ENCODE assay signal across 1 cellular context in genomic region chr6:15662246-15663056, GRCh38.
TF ChIP-seq lines count a peak whose summit lies in the region.

Gene DTNBP1 (minus strand): TSS chr6:15663028. CDS start chr6:15662869, 159 bp downstream.

TF ChIP-seq in HepG2, 621 proteins besides CTCF, POLR2A, EP300 and RAD21 (continued from another document and continues in another):
- TF ChIP-seq MLXIP (CRISPR knock-in tag; IDR thresholded peaks at IDR 0.05; ENCODE audit: borderline replicate concordance) (no peak; the same call in 1 of the 2 replicates), CEBPG (CRISPR knock-in tag; IDR thresholded peaks at IDR 0.05) (no peak), KAT7 (CRISPR knock-in tag; IDR thresholded peaks at IDR 0.05; ENCODE audit: borderline replicate concordance) (peak; percentile 73; the same call in 1 of the 2 replicates), CERS6 (CRISPR knock-in tag; IDR thresholded peaks at IDR 0.05) (peak; percentile 82; the same call in 1 of the 2 replicates), ZNF17 (CRISPR knock-in tag; IDR thresholded peaks at IDR 0.05) (0 out of 2 replicates have a peak, but pooled peaks have one; percentile 46), HMGXB4 (CRISPR knock-in tag; IDR thresholded peaks at IDR 0.05; ENCODE audit: borderline replicate concordance in 1 of 2, low read depth in 1 of 2) (peak in 1 of 2 experiments; percentile 93), GTF2F1 (IDR thresholded peaks at IDR 0.05; ENCODE audit: low read length) (no peak), ATF7 (IDR thresholded peaks at IDR 0.05) (no peak), ATF7 (CRISPR knock-in tag; IDR thresholded peaks at IDR 0.05) (peak; percentile 64; the same call in 1 of the 2 replicates), PRMT3 (CRISPR knock-in tag; IDR thresholded peaks at IDR 0.05; ENCODE audit: borderline replicate concordance, low read depth) (no peak), ZNF7 (CRISPR knock-in tag; IDR thresholded peaks at IDR 0.05) (no peak), ZMAT3 (CRISPR knock-in tag; conservative IDR thresholded peaks at IDR 0.05) (peak; percentile 81), ZNF362 (CRISPR knock-in tag; IDR thresholded peaks at IDR 0.05; ENCODE audit: borderline replicate concordance) (no peak; the same call in 1 of the 2 replicates), ZNF615 (CRISPR knock-in tag; IDR thresholded peaks at IDR 0.05; ENCODE audit: borderline replicate concordance) (no peak; the same call in 1 of the 2 replicates), ZNF75D (CRISPR knock-in tag; IDR thresholded peaks at IDR 0.05; ENCODE audit: borderline replicate concordance) (no peak), ZNF570 (CRISPR knock-in tag; IDR thresholded peaks at IDR 0.05; ENCODE audit: borderline replicate concordance) (peak; percentile 67; the same call in 1 of the 2 replicates), IKZF5 (CRISPR knock-in tag; IDR thresholded peaks at IDR 0.05) (0 out of 2 replicates have a peak, but pooled peaks have one; percentile 39), AKNA (CRISPR knock-in tag; IDR thresholded peaks at IDR 0.05; ENCODE audit: borderline replicate concordance) (peak; percentile 11; the same call in 1 of the 2 replicates), RFX5 (IDR thresholded peaks at IDR 0.05; ENCODE audit: low read depth, low read length) (no peak), MXI1 (IDR thresholded peaks at IDR 0.05; ENCODE audit: borderline replicate concordance, low read depth, low read length) (peak; percentile 32; the same call in 1 of the 3 replicates), TEAD3 (CRISPR knock-in tag; optimal IDR thresholded peaks at IDR 0.05; ENCODE audit: borderline replicate concordance) (no peak), MXD4 (CRISPR knock-in tag; IDR thresholded peaks at IDR 0.05) (no peak; the same call in 1 of the 2 replicates), ZNF564 (CRISPR knock-in tag; IDR thresholded peaks at IDR 0.05) (peak; percentile 66), ZNF225 (CRISPR knock-in tag; IDR thresholded peaks at IDR 0.05) (no peak; the same call in 1 of the 2 replicates), ZFP41 (CRISPR knock-in tag; IDR thresholded peaks at IDR 0.05; ENCODE audit: borderline replicate concordance) (no peak), SNRNP70 (IDR thresholded peaks at IDR 0.05; ENCODE audit: low read depth, low read length) (no peak), STAG1 (CRISPR knock-in tag; IDR thresholded peaks at IDR 0.05) (no peak), THAP8 (CRISPR knock-in tag; IDR thresholded peaks at IDR 0.05; ENCODE audit: borderline replicate concordance) (no peak), RNF2 (conservative IDR thresholded peaks at IDR 0.05; ENCODE audit: low read depth) (peak; percentile 40; the same call in 1 of the 2 replicates), SMAD3 (CRISPR knock-in tag; IDR thresholded peaks at IDR 0.05) (no peak), ZFP36L1 (CRISPR knock-in tag; IDR thresholded peaks at IDR 0.05) (no peak), MAX (IDR thresholded peaks at IDR 0.05) (peak; percentile 93), GABPA (IDR thresholded peaks at IDR 0.05; ENCODE audit: low read depth, low read length) (peak; percentile 40), GABPA (CRISPR knock-in tag; IDR thresholded peaks at IDR 0.05; ENCODE audit: low read depth) (no peak), ZNF382 (CRISPR knock-in tag; IDR thresholded peaks at IDR 0.05; ENCODE audit: borderline replicate concordance) (no peak), MYNN (CRISPR knock-in tag; IDR thresholded peaks at IDR 0.05; ENCODE audit: low read depth) (no peak), NRL (CRISPR knock-in tag; IDR thresholded peaks at IDR 0.05; ENCODE audit: borderline replicate concordance) (peak; percentile 68), HDAC2 (CRISPR knock-in tag; IDR thresholded peaks at IDR 0.05) (peak; percentile 27; the same call in 1 of the 2 replicates), TAF1 (CRISPR knock-in tag; IDR thresholded peaks at IDR 0.05) (peak; percentile 67), ZBTB2 (CRISPR knock-in tag; IDR thresholded peaks at IDR 0.05; ENCODE audit: low read depth) (peak; percentile 80), HMG20B (CRISPR knock-in tag; conservative IDR thresholded peaks at IDR 0.05) (no peak; the same call in 1 of the 2 replicates), TFDP1 (CRISPR knock-in tag; IDR thresholded peaks at IDR 0.05; ENCODE audit: borderline replicate concordance) (peak; percentile 97; the same call in 1 of the 2 replicates), ZGPAT (CRISPR knock-in tag; IDR thresholded peaks at IDR 0.05) (peak; percentile 80; the same call in 1 of the 2 replicates), ZNF780A (CRISPR knock-in tag; IDR thresholded peaks at IDR 0.05) (no peak), IRX3 (CRISPR knock-in tag; IDR thresholded peaks at IDR 0.05; ENCODE audit: borderline replicate concordance, low read depth) (no peak; the same call in 1 of the 2 replicates)
